In genomic region chr16:392450-393027, GRCh38 we compare ENCODE assay signal across 1 cellular context.
TF ChIP-seq lines count a peak whose summit lies in the region.

No MANE protein-coding gene starts in this region.

TF ChIP-seq in HEK293, 187 proteins besides CTCF, POLR2A, EP300 and RAD21 (continued from another document):
- TF ChIP-seq, protein P1, sequence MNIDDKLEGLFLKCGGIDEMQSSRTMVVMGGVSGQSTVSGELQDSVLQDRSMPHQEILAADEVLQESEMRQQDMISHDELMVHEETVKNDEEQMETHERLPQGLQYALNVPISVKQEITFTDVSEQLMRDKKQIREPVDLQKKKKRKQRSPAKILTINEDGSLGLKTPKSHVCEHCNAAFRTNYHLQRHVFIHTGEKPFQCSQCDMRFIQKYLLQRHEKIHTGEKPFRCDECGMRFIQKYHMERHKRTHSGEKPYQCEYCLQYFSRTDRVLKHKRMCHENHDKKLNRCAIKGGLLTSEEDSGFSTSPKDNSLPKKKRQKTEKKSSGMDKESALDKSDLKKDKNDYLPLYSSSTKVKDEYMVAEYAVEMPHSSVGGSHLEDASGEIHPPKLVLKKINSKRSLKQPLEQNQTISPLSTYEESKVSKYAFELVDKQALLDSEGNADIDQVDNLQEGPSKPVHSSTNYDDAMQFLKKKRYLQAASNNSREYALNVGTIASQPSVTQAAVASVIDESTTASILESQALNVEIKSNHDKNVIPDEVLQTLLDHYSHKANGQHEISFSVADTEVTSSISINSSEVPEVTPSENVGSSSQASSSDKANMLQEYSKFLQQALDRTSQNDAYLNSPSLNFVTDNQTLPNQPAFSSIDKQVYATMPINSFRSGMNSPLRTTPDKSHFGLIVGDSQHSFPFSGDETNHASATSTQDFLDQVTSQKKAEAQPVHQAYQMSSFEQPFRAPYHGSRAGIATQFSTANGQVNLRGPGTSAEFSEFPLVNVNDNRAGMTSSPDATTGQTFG (tag by site-specific recombination; IDR thresholded peaks at IDR 0.05; ENCODE audit: borderline replicate concordance), result no peak
- TF ChIP-seq SP7 (tag by site-specific recombination; IDR thresholded peaks at IDR 0.05) (no peak), KLF1 (tag by site-specific recombination; IDR thresholded peaks at IDR 0.05) (0 out of 2 replicates have a peak, but pooled peaks have one; percentile 3), ZNF37A (tag by site-specific recombination; IDR thresholded peaks at IDR 0.05) (no peak), ZNF121 (tag by site-specific recombination; IDR thresholded peaks at IDR 0.05) (peak; percentile 67), ZNF114 (tag by site-specific recombination; IDR thresholded peaks at IDR 0.05) (no peak), ZNF670 (tag by site-specific recombination; IDR thresholded peaks at IDR 0.05; ENCODE audit: low read depth) (no peak), ZFP41 (tag by site-specific recombination; IDR thresholded peaks at IDR 0.05; ENCODE audit: borderline replicate concordance) (no peak), OVOL3 (tag by site-specific recombination; IDR thresholded peaks at IDR 0.05) (no peak), SALL2 (tag by site-specific recombination; IDR thresholded peaks at IDR 0.05; ENCODE audit: borderline replicate concordance) (no peak), ZNF776 (tag by site-specific recombination; IDR thresholded peaks at IDR 0.05; ENCODE audit: borderline replicate concordance) (no peak), TSHZ1 (tag by site-specific recombination; IDR thresholded peaks at IDR 0.05; ENCODE audit: borderline replicate concordance) (no peak), ZNF132 (tag by site-specific recombination; IDR thresholded peaks at IDR 0.05; ENCODE audit: borderline replicate concordance) (no peak), KLF9 (tag by site-specific recombination; IDR thresholded peaks at IDR 0.05; ENCODE audit: low read depth) (peak; percentile 73)
- TF ChIP-seq, protein P2, sequence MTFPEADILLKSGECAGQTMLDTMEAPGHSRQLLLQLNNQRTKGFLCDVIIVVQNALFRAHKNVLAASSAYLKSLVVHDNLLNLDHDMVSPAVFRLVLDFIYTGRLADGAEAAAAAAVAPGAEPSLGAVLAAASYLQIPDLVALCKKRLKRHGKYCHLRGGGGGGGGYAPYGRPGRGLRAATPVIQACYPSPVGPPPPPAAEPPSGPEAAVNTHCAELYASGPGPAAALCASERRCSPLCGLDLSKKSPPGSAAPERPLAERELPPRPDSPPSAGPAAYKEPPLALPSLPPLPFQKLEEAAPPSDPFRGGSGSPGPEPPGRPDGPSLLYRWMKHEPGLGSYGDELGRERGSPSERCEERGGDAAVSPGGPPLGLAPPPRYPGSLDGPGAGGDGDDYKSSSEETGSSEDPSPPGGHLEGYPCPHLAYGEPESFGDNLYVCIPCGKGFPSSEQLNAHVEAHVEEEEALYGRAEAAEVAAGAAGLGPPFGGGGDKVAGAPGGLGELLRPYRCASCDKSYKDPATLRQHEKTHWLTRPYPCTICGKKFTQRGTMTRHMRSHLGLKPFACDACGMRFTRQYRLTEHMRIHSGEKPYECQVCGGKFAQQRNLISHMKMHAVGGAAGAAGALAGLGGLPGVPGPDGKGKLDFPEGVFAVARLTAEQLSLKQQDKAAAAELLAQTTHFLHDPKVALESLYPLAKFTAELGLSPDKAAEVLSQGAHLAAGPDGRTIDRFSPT (tag by site-specific recombination; IDR thresholded peaks at IDR 0.05), result no peak
